Comparison of ENCODE assay signal across 30 cellular contexts in the genomic region with DNA sequence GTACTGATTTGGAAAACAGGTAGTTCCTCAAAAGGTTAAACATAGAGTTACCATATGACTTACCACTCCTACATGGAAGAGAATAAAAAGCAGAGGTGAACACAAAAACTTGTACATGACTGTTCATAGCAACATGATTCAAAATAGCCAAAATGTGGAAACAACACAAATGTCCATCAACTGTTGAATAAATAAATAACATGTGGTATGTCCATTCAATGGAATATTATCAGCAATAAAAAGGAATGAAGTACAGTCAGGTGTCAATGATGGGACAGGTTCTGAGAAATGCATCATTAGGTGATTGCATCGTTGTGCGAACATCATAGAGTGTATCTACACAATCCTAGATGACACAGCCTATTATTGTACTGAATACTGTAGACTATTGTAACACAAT.
"Had no signal": no experiment of that assay in that cellular context is flagged by ENCODE, and none has a peak within 500 bp of the region (broad histone marks: within the 10 kb centered on the region; RNA-seq: fewer than 3 reads in every experiment).

No MANE protein-coding gene starts in this region.

- H3K27ac ChIP-seq: adrenal gland, body of pancreas, brain microvascular endothelial cell, breast epithelium, VCaP had no signal

- H3K27ac Mint-ChIP-seq: activated B cell treated with CpG ODN at 0.5 μM for 24 hours; activated CD4-positive, alpha-beta memory T cell treated with anti-CD3 and anti-CD28 coated beads for 36 hours; activated CD4-positive, alpha-beta T cell treated with anti-CD3 and anti-CD28 coated beads, Interleukin-2, amount 10 ng/mL, durations not matched to agents 7 days and 5 days; activated CD8-positive, alpha-beta T cell treated with anti-CD3 and anti-CD28 coated beads for 36 hours; activated naive CD4-positive, alpha-beta T cell treated with anti-CD3 and anti-CD28 coated beads for 36 hours; activated T-cell treated with anti-CD3 and anti-CD28 coated beads, Interleukin-2, amount 50 U/mL, for 72 hours; activated T-helper 1 cell treated with anti-CD3 and anti-CD28 coated beads, Interleukin-12 subunit alpha, Interleukin-12 subunit beta, Interleukin-2, Interleukin-4 antibody, amounts not matched to agents 30 ng/mL and 10 ng/mL and 1 ng/mL, durations not matched to agents 14 hours and 24 hours and 36 hours; activated T-helper 17 cell treated with anti-CD3 and anti-CD28 coated beads, Interleukin-2, amount 50 U/mL, for 72 hours; T-helper 2 cell treated with Interferon-gamma antibody and Interleukin-4, amounts not matched to agents 5 μg/mL and 100 μg/mL, for 36 hours had no signal

- H3K4me3 Mint-ChIP-seq: activated B cell treated with CpG ODN at 0.5 μM for 24 hours; activated CD4-positive, alpha-beta memory T cell treated with anti-CD3 and anti-CD28 coated beads for 36 hours; activated CD4-positive, alpha-beta T cell treated with anti-CD3 and anti-CD28 coated beads, Interleukin-2, amount 10 ng/mL, durations not matched to agents 7 days and 5 days; activated CD8-positive, alpha-beta T cell treated with anti-CD3 and anti-CD28 coated beads for 36 hours; activated naive CD4-positive, alpha-beta T cell treated with anti-CD3 and anti-CD28 coated beads for 36 hours; activated T-cell treated with anti-CD3 and anti-CD28 coated beads, Interleukin-2, amount 50 U/mL, for 4 hours; activated T-cell treated with anti-CD3 and anti-CD28 coated beads, Interleukin-2, amount 50 U/mL, for 72 hours; activated T-helper 1 cell treated with anti-CD3 and anti-CD28 coated beads, Interleukin-12 subunit alpha, Interleukin-12 subunit beta, Interleukin-2, Interleukin-4 antibody, amounts not matched to agents 30 ng/mL and 10 ng/mL and 1 ng/mL, durations not matched to agents 14 hours and 24 hours and 36 hours; activated T-helper 17 cell treated with anti-CD3 and anti-CD28 coated beads, Interleukin-2, amount 50 U/mL, for 72 hours; T-helper 2 cell treated with Interferon-gamma antibody and Interleukin-4, amounts not matched to agents 5 μg/mL and 100 μg/mL, for 36 hours had no signal

- H3K27me3 Mint-ChIP-seq: activated B cell treated with CpG ODN at 0.5 μM for 24 hours; activated CD4-positive, alpha-beta memory T cell treated with anti-CD3 and anti-CD28 coated beads for 36 hours; activated CD4-positive, alpha-beta T cell treated with anti-CD3 and anti-CD28 coated beads, Interleukin-2, amount 10 ng/mL, durations not matched to agents 7 days and 5 days; activated CD8-positive, alpha-beta T cell treated with anti-CD3 and anti-CD28 coated beads for 36 hours; activated T-helper 17 cell treated with anti-CD3 and anti-CD28 coated beads, Interleukin-2, amount 50 U/mL, for 72 hours had no signal

- DNase-seq: activated B cell treated with CpG ODN at 0.5 μM for 24 hours; activated CD4-positive, alpha-beta memory T cell treated with anti-CD3 and anti-CD28 coated beads for 36 hours; activated CD4-positive, alpha-beta T cell treated with anti-CD3 and anti-CD28 coated beads for 48 hours; activated CD4-positive, alpha-beta T cell treated with anti-CD3 and anti-CD28 coated beads, Interleukin-2, amount 10 ng/mL, durations not matched to agents 7 days and 5 days; activated CD4-positive, CD25-positive, alpha-beta regulatory T cell treated with anti-CD3 and anti-CD28 coated beads, Interleukin-2, amount 50 U/mL, for 72 hours; activated CD8-positive, alpha-beta memory T cell treated with anti-CD3 and anti-CD28 coated beads, Interleukin-2, amount 50 U/mL, for 4 hours; activated CD8-positive, alpha-beta T cell treated with anti-CD3 and anti-CD28 coated beads for 36 hours; activated effector memory CD4-positive, alpha-beta T cell treated with anti-CD3 and anti-CD28 coated beads, Interleukin-2, amount 50 U/mL, for 16 hours; activated gamma-delta T cell treated with Interleukin-2 at 50 U/mL for 16 hours; activated naive CD4-positive, alpha-beta T cell; activated naive CD4-positive, alpha-beta T cell treated with anti-CD3 and anti-CD28 coated beads for 36 hours; activated naive CD4-positive, alpha-beta T cell treated with anti-CD3 and anti-CD28 coated beads, Interleukin-2, amount 50 U/mL, for 16 hours; activated T-cell treated with anti-CD3 and anti-CD28 coated beads for 4 hours; activated T-cell treated with anti-CD3 and anti-CD28 coated beads, Interleukin-2, amount 50 U/mL, for 1 hour; activated T-cell treated with anti-CD3 and anti-CD28 coated beads, Interleukin-2, amount 50 U/mL, for 4 hours; activated T-cell treated with anti-CD3 and anti-CD28 coated beads, Interleukin-2, amount 50 U/mL, for 72 hours; adrenal gland; amniotic stem cell; aorta; body of pancreas; brain microvascular endothelial cell; central memory CD4-positive, alpha-beta T cell; T-helper 2 cell; T-helper 9 cell had no signal

- ATAC-seq: activated CD8-positive, alpha-beta T cell treated with anti-CD3 and anti-CD28 coated beads for 36 hours; activated naive CD4-positive, alpha-beta T cell treated with anti-CD3 and anti-CD28 coated beads, Interleukin-2, amount 50 U/mL, for 72 hours; activated T-cell treated with anti-CD3 and anti-CD28 coated beads, Interleukin-2, amount 50 U/mL, for 4 hours; activated T-cell treated with anti-CD3 and anti-CD28 coated beads, Interleukin-2, amount 50 U/mL, for 72 hours; activated T-helper 17 cell treated with anti-CD3 and anti-CD28 coated beads, Interleukin-2, amount 50 U/mL, for 72 hours; body of pancreas had no signal

- H3K36me3 Mint-ChIP-seq: activated CD4-positive, alpha-beta memory T cell treated with anti-CD3 and anti-CD28 coated beads for 36 hours had no signal

- H3K9me3 Mint-ChIP-seq: activated B cell treated with CpG ODN at 0.5 μM for 24 hours; activated CD4-positive, alpha-beta memory T cell treated with anti-CD3 and anti-CD28 coated beads for 36 hours; activated CD4-positive, alpha-beta T cell treated with anti-CD3 and anti-CD28 coated beads, Interleukin-2, amount 10 ng/mL, durations not matched to agents 7 days and 5 days; activated CD8-positive, alpha-beta T cell treated with anti-CD3 and anti-CD28 coated beads for 36 hours; activated naive CD4-positive, alpha-beta T cell treated with anti-CD3 and anti-CD28 coated beads for 36 hours; activated naive CD4-positive, alpha-beta T cell treated with anti-CD3 and anti-CD28 coated beads, Interleukin-2, amount 50 U/mL, for 72 hours; activated T-cell treated with anti-CD3 and anti-CD28 coated beads, Interleukin-2, amount 50 U/mL, for 4 hours; activated T-cell treated with anti-CD3 and anti-CD28 coated beads, Interleukin-2, amount 50 U/mL, for 72 hours; activated T-helper 1 cell treated with anti-CD3 and anti-CD28 coated beads, Interleukin-12 subunit alpha, Interleukin-12 subunit beta, Interleukin-2, Interleukin-4 antibody, amounts not matched to agents 30 ng/mL and 10 ng/mL and 1 ng/mL, durations not matched to agents 14 hours and 24 hours and 36 hours; activated T-helper 17 cell treated with anti-CD3 and anti-CD28 coated beads, Interleukin-2, amount 50 U/mL, for 72 hours; T-helper 2 cell treated with Interferon-gamma antibody and Interleukin-4, amounts not matched to agents 5 μg/mL and 100 μg/mL, for 36 hours had no signal

- H3K36me3 ChIP-seq: adrenal gland, brain microvascular endothelial cell, breast epithelium had no signal

- H3K27me3 ChIP-seq: adrenal gland, body of pancreas, brain microvascular endothelial cell, breast epithelium had no signal

- H3K9me3 ChIP-seq: body of pancreas, breast epithelium had no signal

- H3K4me3 ChIP-seq: adrenal gland, body of pancreas, breast epithelium had no signal

- H3K4me1 ChIP-seq: adrenal gland, body of pancreas, breast epithelium had no signal
